In genomic region chr1:201376464-201377374, GRCh38 we compare ENCODE assay signal across 8 cellular contexts. TPM values are rescaled to one million over a fixed set of nuclear protein-coding genes. Genes with fewer than 3 reads are reported as not detected.
DNase-seq lines count a peak whose midpoint lies in the region; ATAC-seq and TF ChIP-seq lines count a peak whose summit lies in the region.

No MANE protein-coding gene starts in this region.

- H3K4me3 ChIP-seq in HCT116 (replicated peaks in 1 of 2; ENCODE audit: low read depth in 1 of 2, low read length in 2 of 2) (no peak overlapping the region), gastrocnemius medialis (no peak overlapping the region)

- H3K36me3 ChIP-seq in HCT116 (ENCODE audit: control insufficient read depth in 1 of 2, insufficient read depth in 2 of 2, low read length in 2 of 2) (no peaks in the 10 kb centered on the region), gastrocnemius medialis (no peaks in the 10 kb centered on the region)

- intact Hi-C loops in HCT116 (cut with micrococcal nuclease), result no loop called here
- intact Hi-C loops in gastrocnemius medialis (cut with DNase I; ENCODE audit: low total_unique reads), result no loop called here

- H3K27me3 ChIP-seq in HCT116 (ENCODE audit: insufficient read depth, low read length), result peaks cover 8% of the 10 kb centered on the region; the same call in 1 of the 2 replicates
- no peaks in the 10 kb centered on the region for H3K27me3 ChIP-seq in gastrocnemius medialis

- peaks cover 5 to 25% of the 10 kb centered on the region in 2 experiments; a peak in 3 of 4 replicates for H3K4me1 ChIP-seq in HCT116 (ENCODE audit: control insufficient read depth in 1 of 2, insufficient read depth in 2 of 2, low read length in 2 of 2)
- H3K4me1 ChIP-seq in gastrocnemius medialis, result peaks cover 0 to 4% of the 10 kb centered on the region in 2 donors

- no peak overlapping the region for H3K9ac ChIP-seq in HCT116 (ENCODE audit: low read length)

- POLR2A ChIA-PET in HCT116 (lab: Charles Lee) (no interaction called here), RWPE1 (lab: Yijun Ruan, JAX; ENCODE audit: low non-redundant PET) (interaction anchor here (0.8 kb wide), 1 partner anchor 21 kb away, joined by 3 read pairs; no protein-coding TSS in a partner anchor)

- no peaks in the 10 kb centered on the region for H3K79me2 ChIP-seq in HCT116 (ENCODE audit: insufficient read depth, low read length)

- no peaks in the 10 kb centered on the region for H4K20me1 ChIP-seq in HCT116 (ENCODE audit: insufficient read depth)

- RAD21 ChIA-PET in HCT116 (lab: Charles Lee; ENCODE audit: low non-redundant PET in 1 of 2, low total read pairs in 2 of 2, uncharacterized antibody in 2 of 2, unreplicated experiment in 2 of 2), result no interaction called here

- CTCF ChIA-PET in HCT116 (lab: Charles Lee) (interaction anchor here (0.6 to 2.5 kb wide), 9 partner anchors 9 to 73 kb away, joined by 3 to 10 read pairs (median 4); no protein-coding TSS in a partner anchor), RWPE1 (lab: Yijun Ruan, JAX) (interaction anchor here (0.7 to 3.0 kb wide), 4 partner anchors 8 to 130 kb away, joined by 4 to 22 read pairs (median 9); partner anchors contain the start of gene CSRP1)

- H3K9me2 ChIP-seq in HCT116 (ENCODE audit: insufficient read depth), result no peaks in the 10 kb centered on the region

- in situ Hi-C loops in gastrocnemius medialis (cut with MboI; ENCODE audit: low sequenced_read_pairs in 4 of 4), result no loop called here

- TF ChIP-seq CTCF in HCT116 (IDR thresholded peaks at IDR 0.05 in 2 of 3, conservative IDR thresholded peaks at IDR 0.05 in 1 of 3; ENCODE audit: borderline replicate concordance in 1 of 3, insufficient read depth in 1 of 3, low read depth in 2 of 3, low read length in 2 of 3) (peak; percentile 45 to 93 (median 86); a peak in 5 of 6 replicates), RWPE1 (conservative IDR thresholded peaks at IDR 0.05; ENCODE audit: low read depth) (no peak), gastrocnemius medialis (IDR thresholded peaks at IDR 0.05 in 4 of 5, conservative IDR thresholded peaks at IDR 0.05 in 1 of 5) (peak in 1 of 5 experiments; percentile 18)

- H3K4me2 ChIP-seq in HCT116 (ENCODE audit: low read length), result peak overlapping the region; percentile 42

- no peak overlapping the region for H2AFZ ChIP-seq in HCT116 (ENCODE audit: low read depth, low read length, poor library complexity, severe bottlenecking)

- no TSS peak for BruUV-seq in HCT116 (replicated peaks; lab: Mats Ljungman, UMichigan)

- H3K9me3 ChIP-seq in HCT116 (ENCODE audit: control insufficient read depth in 1 of 2, insufficient read depth in 1 of 2, low read depth in 1 of 2, low read length in 2 of 2) (no peaks in the 10 kb centered on the region), gastrocnemius medialis (no peaks in the 10 kb centered on the region)

- TF ChIP-seq POLR2A in HCT116 (IDR thresholded peaks at IDR 0.05; ENCODE audit: borderline replicate concordance, extremely low read depth, insufficient read depth, insufficient read length) (no peak), gastrocnemius medialis (IDR thresholded peaks at IDR 0.05) (no peak)

- ATAC-seq in HCT116, result peak; percentile 86
- no peak for ATAC-seq in gastrocnemius medialis

- no peak overlapping the region for H3K27ac ChIP-seq in HCT116 (ENCODE audit: low read depth, low read length)
- no peak overlapping the region; the same call in 1 of the 2 replicates for H3K27ac ChIP-seq in RWPE1
- H3K27ac ChIP-seq in gastrocnemius medialis, result no peak overlapping the region

- DNase-seq in D341Med (ENCODE audit: low spot score), result peak; percentile 79
- peak; percentile 59 for DNase-seq in HCT116 (ENCODE audit: low read depth, low spot score)
- DNase-seq in RWPE1 (ENCODE audit: low spot score), result peak; percentile 88
- DNase-seq in glomerular endothelial cell (ENCODE audit: extremely low read depth, low read depth, low spot score), result peak; percentile 9
- DNase-seq in stimulated activated CD8-positive, alpha-beta memory T cell treated with anti-CD3 and anti-CD28 coated beads, Interleukin-4, amount 100 ng/mL, for 48 hours, result peak; percentile 49
- no peak for DNase-seq in gastrocnemius medialis
- DNase-seq in T1000 (lab: John Stamatoyannopoulos, UW), result no peak
- no peak for DNase-seq in DMS79 treated with DMSO at 0.1 percent for 48 hours (lab: John Stamatoyannopoulos, UW)

- peak; percentile 46 for TF ChIP-seq RAD21 in HCT116 (IDR thresholded peaks at IDR 0.05; ENCODE audit: low read depth)

TF ChIP-seq in HCT116, 20 proteins besides CTCF, POLR2A, EP300 and RAD21 (continues in another document):
- no peak for TF ChIP-seq ELF1 (IDR thresholded peaks at IDR 0.05; ENCODE audit: borderline replicate concordance, low read depth)
- TF ChIP-seq POLR2AphosphoS5 (IDR thresholded peaks at IDR 0.05; ENCODE audit: low read depth, low read length), result no peak
- no peak for TF ChIP-seq TCF7L2 (IDR thresholded peaks at IDR 0.05; ENCODE audit: borderline replicate concordance, extremely low read depth, insufficient read depth, insufficient read length)
- no peak for TF ChIP-seq ZFX (IDR thresholded peaks at IDR 0.05)
- TF ChIP-seq EZH2phosphoT487 (IDR thresholded peaks at IDR 0.05; ENCODE audit: borderline replicate concordance), result no peak
- no peak for TF ChIP-seq MAX (IDR thresholded peaks at IDR 0.05)
- no peak for TF ChIP-seq ZBTB33 (IDR thresholded peaks at IDR 0.05; ENCODE audit: extremely low read depth, insufficient replicate concordance, low read length)
- TF ChIP-seq YY1 (IDR thresholded peaks at IDR 0.05; ENCODE audit: extremely low read depth, insufficient replicate concordance, low read depth, low read length), result no peak
- TF ChIP-seq FOSL1 (IDR thresholded peaks at IDR 0.05; ENCODE audit: low read depth), result no peak
- TF ChIP-seq CBX3 (IDR thresholded peaks at IDR 0.05; ENCODE audit: low read depth), result no peak
- no peak for TF ChIP-seq EZH2 (IDR thresholded peaks at IDR 0.05)
- no peak for TF ChIP-seq SP1 (IDR thresholded peaks at IDR 0.05; ENCODE audit: low read depth)
- no peak for TF ChIP-seq REST (IDR thresholded peaks at IDR 0.05; ENCODE audit: low read depth)
- no peak for TF ChIP-seq ATF3 (IDR thresholded peaks at IDR 0.05)
- no peak for TF ChIP-seq JUND (IDR thresholded peaks at IDR 0.05)
- no peak for TF ChIP-seq ZNF274 (IDR thresholded peaks at IDR 0.05; ENCODE audit: low read depth, low read length)

RNA-seq across cellular contexts. Expression of gene TNNT2, which starts 0.8 kb away (rescaled TPM):
- total RNA-seq in HCT116 (2021; ENCODE audit: unreplicated experiment), result 2.0 TPM
- polyA plus RNA-seq in HCT116 (2012), result 0.39 and 1.00 TPM in 2 replicates
- 0.88 TPM in 1 of 2 replicates, not detected in the other for total RNA-seq in glomerular endothelial cell
- 10 to 100 TPM in 1 of 4 donors, 1 to 10 TPM in 1, under 1 TPM in 1, not detected in 1; 0.39 to 14.8 (median 6.7) TPM for total RNA-seq in gastrocnemius medialis

RNA-seq across cellular contexts. Expression of gene LAD1, which starts 22.4 kb away (rescaled TPM):
- total RNA-seq in HCT116 (2021; ENCODE audit: unreplicated experiment) (56.1 TPM), glomerular endothelial cell (1.1 TPM in 2 replicates), gastrocnemius medialis (1 to 10 TPM in 2 of 4 donors, under 1 TPM in 2; 0.25 to 6.2 (median 0.92) TPM)
- polyA plus RNA-seq in HCT116 (2012), result 36.1 and 45.8 TPM in 2 replicates

RNA-seq across cellular contexts. Expression of gene TNNI1, which starts 44.8 kb away (rescaled TPM):
- not detected for total RNA-seq in HCT116 (2021; ENCODE audit: unreplicated experiment)
- 0.49 and 0.90 TPM in 2 replicates for polyA plus RNA-seq in HCT116 (2012)
- not detected in 2 replicates for total RNA-seq in glomerular endothelial cell
- total RNA-seq in gastrocnemius medialis, result 1,000 to 10,000 TPM in 2 of 4 donors, 100 to 1,000 TPM in 2; 304 to 3,604 (median 1,823) TPM

Comparison
In these comparisons a context has a peak if more than half of its experiments do, and no peak if none do; other contexts are left out.
1. DNase-seq: peak in D341Med (single experiment), HCT116 (single experiment), RWPE1 (single experiment), glomerular endothelial cell (single experiment) and stimulated activated CD8-positive, alpha-beta memory T cell treated with anti-CD3 and anti-CD28 coated beads, Interleukin-4, amount 100 ng/mL, for 48 hours (single experiment); none in gastrocnemius medialis (0 of 2), T1000 (single experiment) and DMS79 treated with DMSO at 0.1 percent for 48 hours (single experiment).
2. RNA of gene TNNI1, which starts 44.8 kb away (total RNA-seq): 304 to 3,604 TPM in gastrocnemius medialis; not detected in HCT116 (single experiment) and not detected in glomerular endothelial cell; every median in the first group is over 100 times any median in the second.